In the genomic region with DNA sequence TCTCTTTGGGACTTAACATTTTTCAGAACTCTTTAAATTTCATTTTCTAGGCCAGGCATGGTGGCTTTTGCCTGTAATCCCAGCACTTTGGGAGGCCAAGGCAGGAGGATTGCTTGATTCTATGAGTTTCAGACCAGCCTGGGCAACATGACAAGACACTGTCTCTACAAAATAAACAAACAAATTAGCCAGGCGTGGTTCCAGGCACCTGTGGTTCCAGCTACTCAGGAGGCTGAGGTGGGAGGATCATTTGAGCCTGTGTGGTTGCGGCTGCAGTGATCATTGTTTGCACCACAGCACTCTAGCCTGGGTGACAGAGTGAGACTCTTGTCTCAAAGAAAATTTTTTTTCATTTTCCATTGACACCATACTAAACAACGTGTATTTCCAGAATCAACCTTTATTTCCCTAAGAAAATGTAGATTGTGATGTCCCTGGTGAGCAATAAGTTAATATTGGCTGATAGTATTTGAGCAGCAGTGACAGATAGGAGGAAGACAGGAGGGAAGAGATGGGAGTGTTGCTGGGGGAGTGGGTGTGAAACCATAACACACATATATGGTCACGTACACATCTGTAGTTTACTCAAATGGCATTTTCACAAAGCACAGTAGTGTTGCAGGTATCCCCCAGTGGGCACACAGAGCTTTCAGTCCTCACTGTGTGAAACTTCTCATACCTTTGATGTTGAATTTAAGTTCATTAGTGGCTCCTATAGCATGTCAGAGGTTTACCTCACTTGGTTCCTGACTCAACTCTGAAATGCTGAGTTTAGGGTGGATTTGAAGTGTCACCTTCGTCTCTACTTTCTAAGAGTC, we compare ENCODE assay signal across 10 cellular contexts.
DNase-seq lines count a peak whose midpoint lies in the region; ATAC-seq and TF ChIP-seq lines count a peak whose summit lies in the region.
"Had no signal": no experiment of that assay in that cellular context is flagged by ENCODE, and none has a peak within 500 bp of the region (broad histone marks: within the 10 kb centered on the region; RNA-seq: fewer than 3 reads in every experiment).

No MANE protein-coding gene starts in this region.

- H3K79me2 ChIP-seq in DOHH2 (ENCODE audit: control insufficient read depth, low read length): peaks cover 79% of the 10 kb centered on the region

- no peaks in the 10 kb centered on the region for H3K36me3 ChIP-seq in DOHH2 (ENCODE audit: control insufficient read depth, low read length)

- no peaks in the 10 kb centered on the region for H3K36me3 Mint-ChIP-seq in activated CD4-positive, alpha-beta T cell treated with anti-CD3 and anti-CD28 coated beads, Interleukin-2, amount 10 ng/mL, durations not matched to agents 24 days and 14 days (ENCODE audit: low read depth)

- no peaks in the 10 kb centered on the region for H3K4me1 Mint-ChIP-seq in activated CD4-positive, alpha-beta T cell treated with anti-CD3 and anti-CD28 coated beads, Interleukin-2, amount 10 ng/mL, durations not matched to agents 24 days and 14 days

- H4K20me1 ChIP-seq in DOHH2 (ENCODE audit: control insufficient read depth, insufficient read depth, low read depth, low read length): no peaks in the 10 kb centered on the region

- DNase-seq in superior temporal gyrus (ENCODE audit: extremely low spot score) (no peak), SKM-1 (lab: John Stamatoyannopoulos, UW; ENCODE audit: unreplicated experiment) (no peak)
- DNase-seq in activated CD4-positive, alpha-beta T cell treated with anti-CD3 and anti-CD28 coated beads, Interleukin-2, amount 10 ng/mL, durations not matched to agents 24 days and 14 days: no peak
- no peak for DNase-seq in stimulated activated CD4-positive, alpha-beta T cell treated with anti-CD3 and anti-CD28 coated beads, Interleukin-4, amount 100 ng/mL, for 4 hours
- DNase-seq: activated CD4-positive, CD25-positive, alpha-beta regulatory T cell treated with anti-CD3 and anti-CD28 coated beads, Interleukin-2, amount 50 U/mL, for 72 hours; body of pancreas had no signal

- H3K27me3 Mint-ChIP-seq in activated CD4-positive, alpha-beta T cell treated with anti-CD3 and anti-CD28 coated beads, Interleukin-2, amount 10 ng/mL, durations not matched to agents 24 days and 14 days: peaks cover 3% of the 10 kb centered on the region

- H3K9me3 Mint-ChIP-seq in activated CD4-positive, alpha-beta T cell treated with anti-CD3 and anti-CD28 coated beads, Interleukin-2, amount 10 ng/mL, durations not matched to agents 24 days and 14 days: no peaks in the 10 kb centered on the region

- TF ChIP-seq CTCF in DOHH2 (IDR thresholded peaks at IDR 0.05; ENCODE audit: low read depth, low read length, poor library complexity, severe bottlenecking): no peak

- peak overlapping the region; percentile 3; the same call in 1 of the 2 replicates for H3K27ac ChIP-seq in DOHH2 (ENCODE audit: low read depth, low read length)
- H3K27ac ChIP-seq: body of pancreas had no signal

- H3K27ac Mint-ChIP-seq in activated CD4-positive, alpha-beta T cell treated with anti-CD3 and anti-CD28 coated beads, Interleukin-2, amount 10 ng/mL, durations not matched to agents 24 days and 14 days: no peak overlapping the region

- intact Hi-C loops in activated CD4-positive, alpha-beta T cell treated with anti-CD3 and anti-CD28 coated beads, Interleukin-2, amount 10 ng/mL, durations not matched to agents 24 days and 14 days (cut with micrococcal nuclease): no loop called here

- H3K9me2 ChIP-seq in DOHH2 (replicated peaks; ENCODE audit: control insufficient read depth, low read length): no peaks in the 10 kb centered on the region

- no peaks in the 10 kb centered on the region for H3K9me3 ChIP-seq in DOHH2 (ENCODE audit: control insufficient read depth, insufficient read depth, low read length)
- H3K9me3 ChIP-seq: body of pancreas had no signal

- H3K4me1 ChIP-seq in DOHH2 (ENCODE audit: control insufficient read depth, low read length): peaks cover 77% of the 10 kb centered on the region

- H3K4me3 Mint-ChIP-seq in activated CD4-positive, alpha-beta T cell treated with anti-CD3 and anti-CD28 coated beads, Interleukin-2, amount 10 ng/mL, durations not matched to agents 24 days and 14 days: no peak overlapping the region

- no peaks in the 10 kb centered on the region for H3F3A ChIP-seq in DOHH2 (ENCODE audit: control insufficient read depth, insufficient read depth)

- ATAC-seq in GM19035 (IDR thresholded peaks at IDR 0.05; ENCODE audit: unreplicated experiment): peak; percentile 90
- peak; percentile 91 for ATAC-seq in HG02642 (IDR thresholded peaks at IDR 0.05; ENCODE audit: poor library complexity, unreplicated experiment)
- ATAC-seq in HG03520 (IDR thresholded peaks at IDR 0.05; ENCODE audit: unreplicated experiment): peak; percentile 89
- ATAC-seq: body of pancreas had no signal

- peak overlapping the region; percentile 25 for H3K4me2 ChIP-seq in DOHH2 (ENCODE audit: low read length)

- no peaks in the 10 kb centered on the region for H3K27me3 ChIP-seq in DOHH2 (ENCODE audit: control insufficient read depth, low read length)
- H3K27me3 ChIP-seq: body of pancreas had no signal

- 0 out of 2 replicates have a peak overlapping the region, but pooled peaks have one; percentile 0 for H3K4me3 ChIP-seq in DOHH2 (ENCODE audit: low read length)
- H3K4me3 ChIP-seq: body of pancreas had no signal
